ENCODE assay signal across 24 cellular contexts in genomic region chr6:3722785-3723184, GRCh38. TPM values are rescaled to one million over a fixed set of nuclear protein-coding genes. Genes with fewer than 3 reads are reported as not detected.
DNase-seq lines count a peak whose midpoint lies in the region; ATAC-seq, FAIRE-seq and TF ChIP-seq lines count a peak whose summit lies in the region.
"Had no signal": no experiment of that assay in that cellular context is flagged by ENCODE, and none has a peak within 500 bp of the region (broad histone marks: within the 10 kb centered on the region; RNA-seq: fewer than 3 reads in every experiment).

No MANE protein-coding gene starts in this region.

- WGBS in right cardiac atrium: 62% methylated on average over 9 of the region's 9 CpGs

- CTCF ChIA-PET in endothelial cell of umbilical vein (lab: Charles Lee): interaction anchor here (2.1 to 2.4 kb wide), 2 partner anchors 10 to 443 kb away, joined by 8 to 9 read pairs; no protein-coding TSS in a partner anchor
- CTCF ChIA-PET in activated CD8-positive, alpha-beta T cell treated with anti-CD3 and anti-CD28 coated beads, Interleukin-2, amount 10 ng/mL, durations not matched to agents 7 days and 5 days (lab: Charles Lee): interaction anchor here (1.1 to 3.2 kb wide), 2 partner anchors 9 to 126 kb away, joined by 3 to 20 read pairs; partner anchors contain the start of gene FAM50B

- H3K27me3 ChIP-seq in right cardiac atrium (ENCODE audit: control insufficient read depth, insufficient read depth): no peaks in the 10 kb centered on the region
- no peaks in the 10 kb centered on the region for H3K27me3 ChIP-seq in endothelial cell of umbilical vein (ENCODE audit: control insufficient read depth in 2 of 2, insufficient read depth in 2 of 2, low read length in 2 of 2)
- H3K27me3 ChIP-seq in rectal smooth muscle tissue (ENCODE audit: control insufficient read depth, insufficient read depth, low read length): no peaks in the 10 kb centered on the region
- H3K27me3 ChIP-seq: vagina had no signal

- DNase-seq in right cardiac atrium: no peak
- no peak for DNase-seq in cardiac septum (ENCODE audit: low spot score)
- DNase-seq in endothelial cell of umbilical vein (ENCODE audit: low read depth, low spot score): no peak
- DNase-seq in NK-92 (lab: John Stamatoyannopoulos, UW; ENCODE audit: unreplicated experiment): no peak
- no peak for DNase-seq in activated CD8-positive, alpha-beta T cell treated with anti-CD3 and anti-CD28 coated beads, Interleukin-2, amount 10 ng/mL, durations not matched to agents 7 days and 5 days
- DNase-seq in MV-4-11 (lab: John Stamatoyannopoulos, UW): no peak
- DNase-seq: activated CD4-positive, alpha-beta T cell treated with anti-CD3 and anti-CD28 coated beads, Interleukin-2, amount 50 U/mL, for 1 hour; activated naive CD4-positive, alpha-beta T cell treated with anti-CD3 and anti-CD28 coated beads, Interleukin-2, amount 10 ng/mL, durations not matched to agents 7 days and 5 days; amniotic stem cell; DMS53; Kasumi-1; left colon; midbrain; NCI-H1930; NCI-H226; NCI-H748 treated with DMSO at 0.1 percent for 48 hours; substantia nigra had no signal

- BruUV-seq in endothelial cell of umbilical vein (replicated peaks; lab: Mats Ljungman, UMichigan): TSS peak; percentile 19

- H3K4me1 ChIP-seq in right cardiac atrium (ENCODE audit: control insufficient read depth, insufficient read depth, low read length) (peaks cover 6% of the 10 kb centered on the region), endothelial cell of umbilical vein (ENCODE audit: control insufficient read depth, extremely low read depth, insufficient read depth, low read length) (no peaks in the 10 kb centered on the region), rectal smooth muscle tissue (ENCODE audit: control insufficient read depth, insufficient read depth, low read length) (peaks cover 6% of the 10 kb centered on the region)

- FAIRE-seq in endothelial cell of umbilical vein (lab: Jason Lieb, UNC): no peak
- FAIRE-seq: bronchial epithelial cell, HepG2 had no signal

- H4K20me1 ChIP-seq in endothelial cell of umbilical vein (replicated peaks; ENCODE audit: control insufficient read depth, extremely low read depth, insufficient read depth, low read length): no peaks in the 10 kb centered on the region

- TF ChIP-seq POLR2A in endothelial cell of umbilical vein (IDR thresholded peaks at IDR 0.05; ENCODE audit: low read depth, low read length): no peak

- H2AFZ ChIP-seq in endothelial cell of umbilical vein (ENCODE audit: low read depth, low read length): no peak overlapping the region

- H3K9me3 ChIP-seq in right cardiac atrium (ENCODE audit: control insufficient read depth, low read length): no peaks in the 10 kb centered on the region
- no peaks in the 10 kb centered on the region for H3K9me3 ChIP-seq in endothelial cell of umbilical vein (replicated peaks; ENCODE audit: control insufficient read depth, insufficient read depth, low read length)
- H3K9me3 ChIP-seq: vagina had no signal

- no peak for TF ChIP-seq CTCF in endothelial cell of umbilical vein (IDR thresholded peaks at IDR 0.05; ENCODE audit: extremely low read depth in 1 of 2, insufficient read depth in 1 of 2, low read depth in 1 of 2, low read length in 2 of 2)

- POLR2A ChIA-PET in endothelial cell of umbilical vein (lab: Charles Lee): no interaction called here
- POLR2A ChIA-PET in activated CD8-positive, alpha-beta T cell treated with anti-CD3 and anti-CD28 coated beads, Interleukin-2, amount 10 ng/mL, durations not matched to agents 7 days and 5 days (lab: Charles Lee): interaction anchor here (0.6 kb wide), 1 partner anchor 451 kb away, joined by 3 read pairs; no protein-coding TSS in a partner anchor

- peaks cover 26% of the 10 kb centered on the region for H3K79me2 ChIP-seq in endothelial cell of umbilical vein (ENCODE audit: control insufficient read depth, insufficient read depth, low read length)

- no peaks in the 10 kb centered on the region for H3K9me1 ChIP-seq in endothelial cell of umbilical vein (replicated peaks; ENCODE audit: control insufficient read depth, extremely low read depth, insufficient read depth, low read length)

- H3K4me3 ChIP-seq in right cardiac atrium (ENCODE audit: low read length) (no peak overlapping the region), endothelial cell of umbilical vein (replicated peaks in 1 of 3; ENCODE audit: insufficient read depth in 1 of 3, low read depth in 1 of 3, low read length in 3 of 3) (no peak overlapping the region), rectal smooth muscle tissue (ENCODE audit: low read length) (no peak overlapping the region)
- H3K4me3 ChIP-seq: vagina had no signal

- dilution Hi-C loops in endothelial cell of umbilical vein (cut with MboI; ENCODE audit: extremely low pct_ligation_motif_present, low sequenced_read_pairs): no loop called here

- H3K27ac ChIP-seq in right cardiac atrium (ENCODE audit: low read length) (peak overlapping the region; percentile 40), endothelial cell of umbilical vein (ENCODE audit: insufficient read depth, low read depth, low read length) (no peak overlapping the region), rectal smooth muscle tissue (ENCODE audit: low read depth, low read length) (peak overlapping the region; percentile 32)
- H3K27ac ChIP-seq: vagina had no signal

- no peaks in the 10 kb centered on the region for H3K9me3 Mint-ChIP-seq in activated CD8-positive, alpha-beta T cell treated with anti-CD3 and anti-CD28 coated beads, Interleukin-2, amount 10 ng/mL, durations not matched to agents 7 days and 5 days (ENCODE audit: insufficient read depth)
- H3K9me3 Mint-ChIP-seq: activated naive CD4-positive, alpha-beta T cell treated with anti-CD3 and anti-CD28 coated beads, Interleukin-2, amount 10 ng/mL, durations not matched to agents 7 days and 5 days; activated T-helper 1 cell treated with anti-CD3 and anti-CD28 coated beads, Interleukin-12 subunit alpha, Interleukin-12 subunit beta, Interleukin-2, Interleukin-4 antibody, amounts not matched to agents 30 ng/mL and 10 ng/mL and 1 ng/mL, durations not matched to agents 14 hours and 24 hours and 36 hours had no signal

- intact Hi-C loops in right cardiac atrium (cut with DNase I): no loop called here
- intact Hi-C loops in cardiac septum (cut with DNase I): no loop called here
- intact Hi-C loops in endothelial cell of umbilical vein (cut with micrococcal nuclease): no loop called here

- H3K4me2 ChIP-seq in endothelial cell of umbilical vein (ENCODE audit: insufficient read depth, low read length): no peak overlapping the region

- H3K9ac ChIP-seq in endothelial cell of umbilical vein (replicated peaks; ENCODE audit: extremely low read depth, insufficient read depth, low read length) (no peak overlapping the region), rectal smooth muscle tissue (ENCODE audit: low read length) (no peak overlapping the region)

- no peak overlapping the region for H3K27ac Mint-ChIP-seq in activated CD8-positive, alpha-beta T cell treated with anti-CD3 and anti-CD28 coated beads, Interleukin-2, amount 10 ng/mL, durations not matched to agents 7 days and 5 days
- H3K27ac Mint-ChIP-seq: activated naive CD4-positive, alpha-beta T cell treated with anti-CD3 and anti-CD28 coated beads, Interleukin-2, amount 10 ng/mL, durations not matched to agents 7 days and 5 days; activated T-helper 1 cell treated with anti-CD3 and anti-CD28 coated beads, Interleukin-12 subunit alpha, Interleukin-12 subunit beta, Interleukin-2, Interleukin-4 antibody, amounts not matched to agents 30 ng/mL and 10 ng/mL and 1 ng/mL, durations not matched to agents 14 hours and 24 hours and 36 hours; WTC11 had no signal

- H3K4me1 Mint-ChIP-seq in activated CD8-positive, alpha-beta T cell treated with anti-CD3 and anti-CD28 coated beads, Interleukin-2, amount 10 ng/mL, durations not matched to agents 7 days and 5 days (ENCODE audit: low read depth): peaks cover 29% of the 10 kb centered on the region

- no peaks in the 10 kb centered on the region for H3K36me3 Mint-ChIP-seq in activated CD8-positive, alpha-beta T cell treated with anti-CD3 and anti-CD28 coated beads, Interleukin-2, amount 10 ng/mL, durations not matched to agents 7 days and 5 days (ENCODE audit: low read depth)
- H3K36me3 Mint-ChIP-seq: activated naive CD4-positive, alpha-beta T cell treated with anti-CD3 and anti-CD28 coated beads, Interleukin-2, amount 10 ng/mL, durations not matched to agents 7 days and 5 days had no signal

- H3K27me3 Mint-ChIP-seq in activated CD8-positive, alpha-beta T cell treated with anti-CD3 and anti-CD28 coated beads, Interleukin-2, amount 10 ng/mL, durations not matched to agents 7 days and 5 days (ENCODE audit: low read depth): no peaks in the 10 kb centered on the region

- ATAC-seq in right cardiac atrium: no peak
- no peak for ATAC-seq in activated CD8-positive, alpha-beta T cell treated with anti-CD3 and anti-CD28 coated beads, Interleukin-2, amount 10 ng/mL, durations not matched to agents 7 days and 5 days
- no peak for ATAC-seq in HG03108 (IDR thresholded peaks at IDR 0.05; ENCODE audit: unreplicated experiment)
- ATAC-seq: HepG2, left colon had no signal

- no peak overlapping the region for H3K4me3 Mint-ChIP-seq in activated CD8-positive, alpha-beta T cell treated with anti-CD3 and anti-CD28 coated beads, Interleukin-2, amount 10 ng/mL, durations not matched to agents 7 days and 5 days
- H3K4me3 Mint-ChIP-seq: activated naive CD4-positive, alpha-beta T cell treated with anti-CD3 and anti-CD28 coated beads, Interleukin-2, amount 10 ng/mL, durations not matched to agents 7 days and 5 days; activated T-helper 1 cell treated with anti-CD3 and anti-CD28 coated beads, Interleukin-12 subunit alpha, Interleukin-12 subunit beta, Interleukin-2, Interleukin-4 antibody, amounts not matched to agents 30 ng/mL and 10 ng/mL and 1 ng/mL, durations not matched to agents 14 hours and 24 hours and 36 hours had no signal

- H3K36me3 ChIP-seq in endothelial cell of umbilical vein (ENCODE audit: control insufficient read depth in 2 of 2, extremely low read depth in 1 of 2, insufficient read depth in 2 of 2, low read length in 2 of 2): peaks cover 33 to 55% of the 10 kb centered on the region in 2 experiments
- peaks cover 4% of the 10 kb centered on the region for H3K36me3 ChIP-seq in rectal smooth muscle tissue (ENCODE audit: control insufficient read depth, insufficient read depth, low read length)

RNA-seq across cellular contexts. Expression of gene PXDC1, which starts 28.7 kb away (rescaled TPM):
- total RNA-seq in right cardiac atrium (10 to 100 TPM; 18.9 to 43.9 (median 24.1) TPM), cardiac septum (31.7 TPM), endothelial cell of umbilical vein (119 and 121 TPM in 2 replicates)
- polyA plus RNA-seq in right cardiac atrium (23.7 TPM), endothelial cell of umbilical vein (60.9 and 65.2 TPM in 2 replicates)
- 42.0 and 51.0 TPM in 2 replicates for polyA plus RNA-seq in endothelial cell of umbilical vein (2011; cell fraction: cytosol; rRNA removed)
- 71.1 and 99.1 TPM in 2 replicates for polyA plus RNA-seq in endothelial cell of umbilical vein (2011; cell fraction: nucleus; rRNA removed)
- polyA plus RNA-seq in endothelial cell of umbilical vein (2012): 82.1 and 86.7 TPM in 2 replicates
- polyA minus RNA-seq in endothelial cell of umbilical vein: 45.8 and 47.4 TPM in 2 replicates
- 3.8 TPM for polyA minus RNA-seq in endothelial cell of umbilical vein (2011; cell fraction: cytosol; rRNA and poly(A)+ RNA removed)
- 26.0 and 56.3 TPM in 2 replicates for polyA minus RNA-seq in endothelial cell of umbilical vein (2011; cell fraction: nucleus; rRNA and poly(A)+ RNA removed)
- total RNA-seq in activated CD8-positive, alpha-beta T cell treated with anti-CD3 and anti-CD28 coated beads, Interleukin-2, amount 10 ng/mL, durations not matched to agents 7 days and 5 days: not detected

Comparison
In these comparisons a context has a peak if more than half of its experiments do, and no peak if none do; other contexts are left out.
1. RNA of gene PXDC1, which starts 28.7 kb away (total RNA-seq): 119 to 121 TPM in endothelial cell of umbilical vein, 31.7 TPM in cardiac septum (single experiment) and 18.9 to 43.9 TPM in right cardiac atrium; not detected in activated CD8-positive, alpha-beta T cell treated with anti-CD3 and anti-CD28 coated beads, Interleukin-2, amount 10 ng/mL, durations not matched to agents 7 days and 5 days; every median in the first group is over 10 times any median in the second.